ENCODE assay signal across 18 cellular contexts in genomic region chr17:65287040-65287439, GRCh38.
DNase-seq lines count a peak whose midpoint lies in the region; ATAC-seq and TF ChIP-seq lines count a peak whose summit lies in the region.
"Had no signal": no experiment of that assay in that cellular context is flagged by ENCODE, and none has a peak within 500 bp of the region (broad histone marks: within the 10 kb centered on the region; RNA-seq: fewer than 3 reads in every experiment).

No MANE protein-coding gene starts in this region.

- H3K4me3 ChIP-seq in fibroblast of the aortic adventitia (ENCODE audit: low read depth, low read length), result no peak overlapping the region
- H3K4me3 ChIP-seq: ovary had no signal

- ATAC-seq in GM21717 (IDR thresholded peaks at IDR 0.05; ENCODE audit: unreplicated experiment) (no peak), HG02970 (IDR thresholded peaks at IDR 0.05; ENCODE audit: low FRiP score, unreplicated experiment) (no peak)

- peak; percentile 84 for DNase-seq in EL
- DNase-seq in RPMI7951 (ENCODE audit: low read depth), result peak; percentile 52
- peak; percentile 62 for DNase-seq in fibroblast of the aortic adventitia (ENCODE audit: low read depth)
- DNase-seq in renal cortical epithelial cell (ENCODE audit: low read depth), result peak; percentile 65
- DNase-seq in DMS53 treated with DMSO at 0.1 percent for 48 hours (lab: John Stamatoyannopoulos, UW; ENCODE audit: unreplicated experiment), result no peak
- DNase-seq in NCI-H2107 (lab: John Stamatoyannopoulos, UW), result no peak
- DNase-seq: activated CD4-positive, alpha-beta T cell treated with anti-CD3 and anti-CD28 coated beads, Interleukin-2, amount 10 ng/mL, durations not matched to agents 7 days and 5 days; activated naive CD4-positive, alpha-beta T cell treated with anti-CD3 and anti-CD28 coated beads, Interleukin-2, amount 50 U/mL, for 16 hours; AML-193; central memory CD4-positive, alpha-beta T cell; foreskin melanocyte; Kasumi-1; NCI-H1436; NCI-H446; ovary; SIG-M5 had no signal

- TF ChIP-seq CTCF in fibroblast of the aortic adventitia (IDR thresholded peaks at IDR 0.05; ENCODE audit: insufficient read depth, low read length), result no peak

Comparison
In these comparisons a context has a peak if more than half of its experiments do, and no peak if none do; other contexts are left out.
1. DNase-seq: peak in EL (single experiment), RPMI7951 (single experiment), fibroblast of the aortic adventitia (single experiment) and renal cortical epithelial cell (single experiment); none in DMS53 treated with DMSO at 0.1 percent for 48 hours (single experiment) and NCI-H2107 (single experiment).